In genomic region chr1:169368406-169368769, GRCh38 we compare ENCODE assay signal across 9 cellular contexts. TPM values are rescaled to one million over a fixed set of nuclear protein-coding genes. Genes with fewer than 3 reads are reported as not detected.
DNase-seq lines count a peak whose midpoint lies in the region; ATAC-seq and TF ChIP-seq lines count a peak whose summit lies in the region.
"Had no signal": no experiment of that assay in that cellular context is flagged by ENCODE, and none has a peak within 500 bp of the region (broad histone marks: within the 10 kb centered on the region; RNA-seq: fewer than 3 reads in every experiment).

No MANE protein-coding gene starts in this region.

- no peaks in the 10 kb centered on the region for H3K27me3 ChIP-seq in PC-9 (ENCODE audit: insufficient read depth, low read depth)

- peak overlapping the region; percentile 83 for H3K27ac ChIP-seq in PC-9

- in situ Hi-C loops in astrocyte of the cerebellum (cut with HindIII; ENCODE audit: low sequenced_read_pairs), result no loop called here
- in situ Hi-C loops in GM13977 (cut with MboI; ENCODE audit: low pct_unique_long_range_greater_than_20kb, low sequenced_read_pairs, unreplicated experiment), result no loop called here

- peaks cover 4% of the 10 kb centered on the region for H3K9me3 Mint-ChIP-seq in activated CD8-positive, alpha-beta memory T cell treated with anti-CD3 and anti-CD28 coated beads, Interleukin-2, amount 10 ng/mL, durations not matched to agents 7 days and 5 days (ENCODE audit: low read depth)

- H3K4me1 Mint-ChIP-seq in activated CD8-positive, alpha-beta memory T cell treated with anti-CD3 and anti-CD28 coated beads, Interleukin-2, amount 10 ng/mL, durations not matched to agents 7 days and 5 days, result peaks cover 30% of the 10 kb centered on the region

- H3K9me3 ChIP-seq in PC-9 (ENCODE audit: insufficient read depth, low read depth), result peaks cover 9% of the 10 kb centered on the region

- peaks cover 21% of the 10 kb centered on the region; the same call in 1 of the 2 replicates for H3F3A ChIP-seq in PC-9 (ENCODE audit: insufficient read depth, low read depth)

- H4K20me1 ChIP-seq in PC-9 (ENCODE audit: insufficient read depth), result no peaks in the 10 kb centered on the region

- H3K27me3 Mint-ChIP-seq in activated CD8-positive, alpha-beta memory T cell treated with anti-CD3 and anti-CD28 coated beads, Interleukin-2, amount 10 ng/mL, durations not matched to agents 7 days and 5 days, result no peaks in the 10 kb centered on the region
- H3K27me3 Mint-ChIP-seq: brain had no signal

- peak; percentile 70 for DNase-seq in activated CD8-positive, alpha-beta memory T cell treated with anti-CD3 and anti-CD28 coated beads, Interleukin-2, amount 10 ng/mL, durations not matched to agents 7 days and 5 days
- no peak for DNase-seq in activated CD8-positive, alpha-beta memory T cell treated with anti-CD3 and anti-CD28 coated beads for 24 hours
- DNase-seq in PC-9 (no peak), astrocyte of the cerebellum (ENCODE audit: low read depth) (no peak), iris pigment epithelial cell (ENCODE audit: low read depth) (peak; percentile 26), GM13977 (ENCODE audit: low spot score) (no peak)
- DNase-seq in stimulated activated naive CD4-positive, alpha-beta T cell treated with Interleukin-2 at 50 U/mL for 16 hours (lab: John Stamatoyannopoulos, UW), result peak; percentile 21

- H3K4me3 ChIP-seq in PC-9 (peak overlapping the region; percentile 93), astrocyte of the cerebellum (ENCODE audit: low read depth, low read length) (peak overlapping the region; percentile 70)

- H2AFZ ChIP-seq in PC-9, result peak overlapping the region; percentile 90

- POLR2A ChIA-PET in PC-9 (lab: Charles Lee; ENCODE audit: unreplicated experiment), result no interaction called here

- TF ChIP-seq CTCF in PC-9 (conservative IDR thresholded peaks at IDR 0.05) (no peak), astrocyte of the cerebellum (IDR thresholded peaks at IDR 0.05; ENCODE audit: low read depth, low read length, missing control alignments) (no peak), GM13977 (IDR thresholded peaks at IDR 0.05; ENCODE audit: extremely low read depth, insufficient read depth, missing control alignments) (no peak)

- TSS peak; percentile 61 for BruUV-seq in PC-9 (replicated peaks; lab: Mats Ljungman, UMichigan)

- CTCF ChIA-PET in activated CD8-positive, alpha-beta memory T cell treated with anti-CD3 and anti-CD28 coated beads, Interleukin-2, amount 10 ng/mL, durations not matched to agents 7 days and 5 days (lab: Charles Lee), result interaction anchor here (1.0 kb wide), 1 partner anchor 25 kb away, joined by 4 read pairs; no protein-coding TSS in a partner anchor
- CTCF ChIA-PET in PC-9 (lab: Charles Lee), result interaction anchor here (0.6 to 1.2 kb wide), 3 partner anchors 19 to 765 kb away, joined by 3 to 5 read pairs (median 4); no protein-coding TSS in a partner anchor

- peak overlapping the region; percentile 96 for H3K4me2 ChIP-seq in PC-9

- intact Hi-C loops in PC-9 (cut with micrococcal nuclease; ENCODE audit: unreplicated experiment), result loop anchor here (5.0 kb wide), 2 partner anchors 119 to 261 kb away; partner anchors contain the start of genes ATP1B1 and SLC19A2

- no peak overlapping the region for H3K27ac Mint-ChIP-seq in activated CD8-positive, alpha-beta memory T cell treated with anti-CD3 and anti-CD28 coated beads, Interleukin-2, amount 10 ng/mL, durations not matched to agents 7 days and 5 days
- H3K27ac Mint-ChIP-seq: brain had no signal

- H3K4me1 ChIP-seq in PC-9 (replicated peaks; ENCODE audit: insufficient read depth), result peaks cover 34% of the 10 kb centered on the region

- peaks cover 26% of the 10 kb centered on the region for H3K79me2 ChIP-seq in PC-9 (ENCODE audit: low read depth)

- H3K36me3 Mint-ChIP-seq in activated CD8-positive, alpha-beta memory T cell treated with anti-CD3 and anti-CD28 coated beads, Interleukin-2, amount 10 ng/mL, durations not matched to agents 7 days and 5 days, result peaks cover 34% of the 10 kb centered on the region

- no peak overlapping the region for H3K4me3 Mint-ChIP-seq in activated CD8-positive, alpha-beta memory T cell treated with anti-CD3 and anti-CD28 coated beads, Interleukin-2, amount 10 ng/mL, durations not matched to agents 7 days and 5 days
- H3K4me3 Mint-ChIP-seq: brain had no signal

- H3K36me3 ChIP-seq in PC-9 (ENCODE audit: low read depth), result peaks cover 24% of the 10 kb centered on the region

- H3K9me2 ChIP-seq in PC-9 (ENCODE audit: insufficient read depth), result no peaks in the 10 kb centered on the region

- peak; percentile 21 for ATAC-seq in activated CD8-positive, alpha-beta memory T cell treated with anti-CD3 and anti-CD28 coated beads, Interleukin-2, amount 10 ng/mL, durations not matched to agents 7 days and 5 days
- ATAC-seq in GM18519 (IDR thresholded peaks at IDR 0.05; ENCODE audit: low FRiP score, unreplicated experiment), result no peak

RNA-seq across cellular contexts. Expression of gene BLZF1, which starts 0.4 kb away (rescaled TPM):
- 10 to 100 TPM; 33.2 to 43.4 TPM for total RNA-seq in activated CD8-positive, alpha-beta memory T cell treated with anti-CD3 and anti-CD28 coated beads, Interleukin-2, amount 10 ng/mL, durations not matched to agents 7 days and 5 days
- total RNA-seq in PC-9 (2021), result 14.7 and 15.6 TPM in 2 replicates

RNA-seq across cellular contexts. Expression of gene NME7, which starts 0.8 kb away (rescaled TPM):
- 10 to 100 TPM; 21.8 to 29.1 TPM for total RNA-seq in activated CD8-positive, alpha-beta memory T cell treated with anti-CD3 and anti-CD28 coated beads, Interleukin-2, amount 10 ng/mL, durations not matched to agents 7 days and 5 days
- total RNA-seq in PC-9 (2021), result 16.5 and 21.4 TPM in 2 replicates

RNA-seq across cellular contexts. Expression of gene CCDC181, which starts 58.9 kb away (rescaled TPM):
- under 1 TPM in 1 of 2 experiments, not detected in 1; 0.19 TPM for total RNA-seq in activated CD8-positive, alpha-beta memory T cell treated with anti-CD3 and anti-CD28 coated beads, Interleukin-2, amount 10 ng/mL, durations not matched to agents 7 days and 5 days
- 0.37 TPM in 1 of 2 replicates, not detected in the other for total RNA-seq in PC-9 (2021)

Comparison
In these comparisons a context has a peak if more than half of its experiments do, and no peak if none do; other contexts are left out.
1. DNase-seq: peak in activated CD8-positive, alpha-beta memory T cell treated with anti-CD3 and anti-CD28 coated beads, Interleukin-2, amount 10 ng/mL, durations not matched to agents 7 days and 5 days (single experiment), iris pigment epithelial cell (single experiment) and stimulated activated naive CD4-positive, alpha-beta T cell treated with Interleukin-2 at 50 U/mL for 16 hours (single experiment); none in activated CD8-positive, alpha-beta memory T cell treated with anti-CD3 and anti-CD28 coated beads for 24 hours (single experiment), PC-9 (0 of 2), astrocyte of the cerebellum (single experiment) and GM13977 (single experiment).